In genomic region chr11:73645570-73645969, GRCh38 we compare ENCODE assay signal across 23 cellular contexts. TPM values are rescaled to one million over a fixed set of nuclear protein-coding genes. Genes with fewer than 3 reads are reported as not detected.
DNase-seq lines count a peak whose midpoint lies in the region; ATAC-seq and TF ChIP-seq lines count a peak whose summit lies in the region.
"Had no signal": no experiment of that assay in that cellular context is flagged by ENCODE, and none has a peak within 500 bp of the region (broad histone marks: within the 10 kb centered on the region; RNA-seq: fewer than 3 reads in every experiment).

No MANE protein-coding gene starts in this region.

- H3K4me3 Mint-ChIP-seq in nephron: peak overlapping the region; percentile 20 to 63 (median 37)
- H3K4me3 Mint-ChIP-seq in effector memory CD8-positive, alpha-beta T cell: no peak overlapping the region

- peak overlapping the region; percentile 1 to 88 (median 32) for H3K27ac Mint-ChIP-seq in nephron
- H3K27ac Mint-ChIP-seq in effector memory CD8-positive, alpha-beta T cell: peak overlapping the region in 1 of 2 donors; percentile 68

- no peaks in the 10 kb centered on the region for H3K36me3 ChIP-seq in ES-I3 (ENCODE audit: insufficient read depth, low read length)
- no peaks in the 10 kb centered on the region for H3K36me3 ChIP-seq in hepatocyte (replicated peaks; ENCODE audit: insufficient read depth, low read depth)
- H3K36me3 ChIP-seq: adrenal gland, cardiac muscle cell, esophagus squamous epithelium, HAP-1, uterus had no signal

- H3K27me3 Mint-ChIP-seq in nephron (ENCODE audit: low read depth): peaks cover 25% of the 10 kb centered on the region
- peaks cover 0 to 10% of the 10 kb centered on the region in 2 donors for H3K27me3 Mint-ChIP-seq in effector memory CD8-positive, alpha-beta T cell

- H2AFZ ChIP-seq in hepatocyte: peak overlapping the region; percentile 64

- ATAC-seq in effector memory CD8-positive, alpha-beta T cell (replicated peaks): no peak

- peak overlapping the region; percentile 70 for H3K4me2 ChIP-seq in hepatocyte
- H3K4me2 ChIP-seq: SK-N-SH had no signal

- no peak overlapping the region for H3K4me3 ChIP-seq in hepatocyte
- H3K4me3 ChIP-seq: adrenal gland, cardiac muscle cell, esophagus squamous epithelium, HAP-1, uterus had no signal

- no peaks in the 10 kb centered on the region for H3K9me3 Mint-ChIP-seq in nephron
- H3K9me3 Mint-ChIP-seq in effector memory CD8-positive, alpha-beta T cell: no peaks in the 10 kb centered on the region

- no peak for TF ChIP-seq CTCF in hepatocyte (IDR thresholded peaks at IDR 0.05; ENCODE audit: poor library complexity)
- TF ChIP-seq CTCF in nephron (IDR thresholded peaks at IDR 0.05; ENCODE audit: unreplicated experiment in 3 of 3): no peak

- DNase-seq in NCI-H82 (lab: John Stamatoyannopoulos, UW) (peak; percentile 87), hepatocyte (ENCODE audit: low spot score) (no peak), NCI-H1105 treated with DMSO at 0.1 percent for 48 hours (lab: John Stamatoyannopoulos, UW) (no peak), T-helper 1 cell (no peak), NCI-H2107 treated with DMSO at 0.1 percent for 48 hours (lab: John Stamatoyannopoulos, UW; ENCODE audit: unreplicated experiment) (no peak)
- no peak for DNase-seq in effector memory CD8-positive, alpha-beta T cell
- DNase-seq: activated CD4-positive, alpha-beta T cell treated with anti-CD3 and anti-CD28 coated beads for 4 hours; activated effector memory CD4-positive, alpha-beta T cell treated with Interleukin-2 at 50 U/mL for 16 hours; COR-L47; esophagus squamous epithelium; head of caudate nucleus; KG1; NCI-H1092; NCI-H2081 treated with DMSO at 0.1 percent for 48 hours; NCI-H748 treated with DMSO at 0.1 percent for 48 hours; SK-N-SH; stimulated activated CD8-positive, alpha-beta memory T cell treated with anti-CD3 and anti-CD28 coated beads, Interleukin-4, amount 100 ng/mL, for 48 hours had no signal

- WGBS in hepatocyte (ENCODE audit: low lambda C conversion rate, missing lambda C conversion rate): 39% methylated on average over 8 of the region's 8 CpGs

- H3K4me1 ChIP-seq in ES-I3 (ENCODE audit: insufficient read depth, low read length) (peaks cover 23% of the 10 kb centered on the region), hepatocyte (ENCODE audit: insufficient read depth) (peaks cover 9% of the 10 kb centered on the region)
- H3K4me1 ChIP-seq: uterus had no signal

- H3K9me3 ChIP-seq in ES-I3 (ENCODE audit: control insufficient read depth, insufficient read depth, low read length) (no peaks in the 10 kb centered on the region), hepatocyte (ENCODE audit: low read depth) (no peaks in the 10 kb centered on the region)
- H3K9me3 ChIP-seq: adrenal gland, esophagus squamous epithelium, HAP-1, SK-N-SH, uterus had no signal

- no peaks in the 10 kb centered on the region for H4K20me1 ChIP-seq in hepatocyte (ENCODE audit: insufficient read depth, poor library complexity, severe bottlenecking)

- no peaks in the 10 kb centered on the region for H3K36me3 Mint-ChIP-seq in nephron (ENCODE audit: low read depth)
- peaks cover 6% of the 10 kb centered on the region for H3K36me3 Mint-ChIP-seq in effector memory CD8-positive, alpha-beta T cell (ENCODE audit: insufficient read depth)

- H3K27me3 ChIP-seq in hepatocyte: peaks cover 6% of the 10 kb centered on the region
- H3K27me3 ChIP-seq: adrenal gland, uterus had no signal

- peak overlapping the region; percentile 39 for H3K27ac ChIP-seq in hepatocyte
- H3K27ac ChIP-seq: adrenal gland, cardiac muscle cell, esophagus squamous epithelium, uterus had no signal

- no peaks in the 10 kb centered on the region for H3K79me2 ChIP-seq in hepatocyte

- H3K9ac ChIP-seq in ES-I3 (ENCODE audit: low read depth, low read length): peak overlapping the region; percentile 75; the same call in 1 of the 2 replicates
- H3K9ac ChIP-seq: SK-N-SH had no signal

- H3K9me2 ChIP-seq in hepatocyte (replicated peaks; ENCODE audit: insufficient read depth): no peaks in the 10 kb centered on the region
- H3K9me2 ChIP-seq: SK-N-SH had no signal

- H3K4me1 Mint-ChIP-seq in nephron: peaks cover 26% of the 10 kb centered on the region
- H3K4me1 Mint-ChIP-seq in effector memory CD8-positive, alpha-beta T cell (ENCODE audit: low read depth in 2 of 2): peaks cover 12 to 16% of the 10 kb centered on the region in 2 donors

RNA-seq across cellular contexts. Expression of gene PLEKHB1, which starts 0.8 kb away (rescaled TPM):
- total RNA-seq in hepatocyte: 8.9 and 12.2 TPM in 2 replicates
- polyA plus RNA-seq in hepatocyte: 14.3 and 14.8 TPM in 2 replicates

RNA-seq across cellular contexts. Expression of gene FAM168A, which starts 47.7 kb away (rescaled TPM):
- 21.1 and 24.5 TPM in 2 replicates for total RNA-seq in hepatocyte
- 5.7 and 6.3 TPM in 2 replicates for polyA plus RNA-seq in hepatocyte

Comparison
In these comparisons a context has a peak if more than half of its experiments do, and no peak if none do; other contexts are left out.
1. H3K4me3 Mint-ChIP-seq: peak in nephron (3 of 3); none in effector memory CD8-positive, alpha-beta T cell (0 of 2).